16 cellular contexts compared by ENCODE assay signal in the genomic region with DNA sequence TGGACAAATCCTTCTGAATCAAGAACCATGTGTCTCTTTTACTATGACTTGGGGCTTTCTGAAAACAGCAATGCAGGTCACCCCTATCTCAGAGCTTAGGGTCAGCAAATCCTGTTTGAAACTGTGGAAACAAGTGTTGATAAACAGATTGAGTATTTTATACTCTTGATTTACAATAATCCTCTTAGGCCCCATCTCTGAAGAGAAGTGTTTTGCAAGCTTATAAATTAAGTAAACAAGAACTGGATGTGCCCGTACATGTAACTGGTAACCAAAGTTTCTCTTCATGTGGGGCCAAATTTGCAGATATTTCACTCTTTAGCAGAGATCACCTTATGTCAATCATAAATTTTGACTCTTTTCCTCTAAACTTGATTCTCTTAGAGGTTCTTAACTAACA.
DNase-seq lines count a peak whose midpoint lies in the region; TF ChIP-seq lines count a peak whose summit lies in the region.
"Had no signal": no experiment of that assay in that cellular context is flagged by ENCODE, and none has a peak within 500 bp of the region (broad histone marks: within the 10 kb centered on the region; RNA-seq: fewer than 3 reads in every experiment).

No MANE protein-coding gene starts in this region.

- H3K4me1 Mint-ChIP-seq in MCF 10A (ENCODE audit: insufficient read depth, unreplicated experiment), result peaks cover 7% of the 10 kb centered on the region
- H3K4me1 Mint-ChIP-seq in mesothelial cell of epicardium, result peaks cover 27% of the 10 kb centered on the region

- H3K9me3 ChIP-seq in breast epithelium (no peaks in the 10 kb centered on the region), vagina (no peaks in the 10 kb centered on the region)

- BruUV-seq in MCF 10A (replicated peaks; lab: Mats Ljungman, UMichigan), result no TSS peak

- peak; percentile 29 for DNase-seq in MCF 10A (ENCODE audit: unreplicated experiment)
- DNase-seq in breast epithelium (ENCODE audit: low spot score in 2 of 2), result no peak
- DNase-seq in fibroblast of gingiva (ENCODE audit: low read depth), result peak; percentile 41
- no peak for DNase-seq in mesothelial cell of epicardium (ENCODE audit: low spot score in 2 of 2, unreplicated experiment in 2 of 2)
- DNase-seq in vagina (ENCODE audit: extremely low spot score in 2 of 2), result no peak
- DNase-seq in foreskin melanocyte, result no peak
- no peak for DNase-seq in EL
- DNase-seq in UCSD-AML1 (lab: John Stamatoyannopoulos, UW; ENCODE audit: unreplicated experiment), result no peak
- DNase-seq: COR-L47, DMS53, GOT3, NCI-H1048, NCI-H146, NCI-H774, Right ventricle myocardium superior had no signal

- no peaks in the 10 kb centered on the region for H3K9me3 Mint-ChIP-seq in MCF 10A (ENCODE audit: unreplicated experiment)
- H3K9me3 Mint-ChIP-seq in mesothelial cell of epicardium, result peaks cover 4% of the 10 kb centered on the region

- H3K27ac Mint-ChIP-seq in MCF 10A (ENCODE audit: low read depth, unreplicated experiment) (peak overlapping the region; percentile 88), mesothelial cell of epicardium (peak overlapping the region; percentile 10)
- H3K27ac Mint-ChIP-seq: CD14-positive monocyte had no signal

- TF ChIP-seq CTCF in MCF 10A (IDR thresholded peaks at IDR 0.05; ENCODE audit: unreplicated experiment), result no peak
- TF ChIP-seq CTCF in breast epithelium (IDR thresholded peaks at IDR 0.05), result no peak
- no peak for TF ChIP-seq CTCF in mesothelial cell of epicardium (IDR thresholded peaks at IDR 0.05; ENCODE audit: unreplicated experiment)
- TF ChIP-seq CTCF in vagina (IDR thresholded peaks at IDR 0.05), result no peak

- intact Hi-C loops in MCF 10A (cut with micrococcal nuclease), result no loop called here
- intact Hi-C loops in breast epithelium (cut with DNase I; ENCODE audit: low total_unique reads), result no loop called here
- intact Hi-C loops in vagina (cut with DNase I), result no loop called here

- no peak overlapping the region for H3K4me3 Mint-ChIP-seq in MCF 10A (ENCODE audit: unreplicated experiment)
- H3K4me3 Mint-ChIP-seq in mesothelial cell of epicardium, result no peak overlapping the region
- H3K4me3 Mint-ChIP-seq: CD14-positive monocyte had no signal

- POLR2A ChIA-PET in MCF 10A (lab: Yijun Ruan, JAX), result interaction anchor here (0.5 to 2.2 kb wide), 10 partner anchors 9 to 850 kb away, joined by 3 to 17 read pairs (median 6); no protein-coding TSS in a partner anchor

- H3K36me3 ChIP-seq in breast epithelium, result no peaks in the 10 kb centered on the region
- no peaks in the 10 kb centered on the region for H3K36me3 ChIP-seq in vagina

- CTCF ChIA-PET in MCF 10A (lab: Yijun Ruan, JAX), result no interaction called here

- H3K4me1 ChIP-seq in breast epithelium (no peaks in the 10 kb centered on the region), vagina (peaks cover 13% of the 10 kb centered on the region)

- H3K36me3 Mint-ChIP-seq in MCF 10A (ENCODE audit: insufficient read depth, unreplicated experiment), result no peaks in the 10 kb centered on the region
- no peaks in the 10 kb centered on the region for H3K36me3 Mint-ChIP-seq in mesothelial cell of epicardium
- H3K36me3 Mint-ChIP-seq: CD14-positive monocyte had no signal

- H3K27ac ChIP-seq in breast epithelium (no peak overlapping the region), vagina (peak overlapping the region; percentile 57)

- H3K4me3 ChIP-seq in breast epithelium (no peak overlapping the region), vagina (no peak overlapping the region)

- H3K27me3 ChIP-seq in breast epithelium, result no peaks in the 10 kb centered on the region
- no peaks in the 10 kb centered on the region for H3K27me3 ChIP-seq in vagina

- no peak for TF ChIP-seq POLR2A in breast epithelium (IDR thresholded peaks at IDR 0.05)
- TF ChIP-seq POLR2A in vagina (IDR thresholded peaks at IDR 0.05), result no peak

- H3K27me3 Mint-ChIP-seq in MCF 10A (ENCODE audit: insufficient read depth, unreplicated experiment) (no peaks in the 10 kb centered on the region), mesothelial cell of epicardium (ENCODE audit: low read depth) (no peaks in the 10 kb centered on the region)

Comparison
In these comparisons a context has a peak if more than half of its experiments do, and no peak if none do; other contexts are left out.
1. DNase-seq: peak in MCF 10A (single experiment) and fibroblast of gingiva (single experiment); none in breast epithelium (0 of 2), mesothelial cell of epicardium (0 of 2), vagina (0 of 2), foreskin melanocyte (single experiment), EL (single experiment) and UCSD-AML1 (single experiment).